21 cellular contexts compared by ENCODE assay signal in the genomic region with DNA sequence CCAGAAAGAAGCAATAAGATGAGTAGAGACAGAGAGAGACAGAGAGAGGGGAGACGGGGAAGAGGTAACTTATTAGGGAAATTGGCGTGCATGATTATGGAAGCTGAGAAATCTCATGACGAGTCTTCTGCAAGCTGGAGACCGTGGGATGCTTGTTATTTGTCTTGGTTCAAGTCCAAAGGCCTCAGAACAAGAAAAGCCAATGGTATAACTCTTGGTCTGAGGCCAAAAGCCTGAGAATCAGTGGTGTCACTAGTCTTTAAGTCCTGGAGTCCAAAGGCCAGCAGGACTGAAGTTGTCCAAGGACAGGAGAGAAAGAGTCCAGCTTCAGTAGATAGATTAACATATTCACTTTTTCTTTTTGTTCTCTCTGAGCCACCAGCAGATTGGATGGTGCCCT.
"Had no signal": no experiment of that assay in that cellular context is flagged by ENCODE, and none has a peak within 500 bp of the region (broad histone marks: within the 10 kb centered on the region; RNA-seq: fewer than 3 reads in every experiment).

No MANE protein-coding gene starts in this region.

- H3K9me3 Mint-ChIP-seq: activated CD4-positive, alpha-beta T cell treated with anti-CD3 and anti-CD28 coated beads, Interleukin-2, amount 10 ng/mL, durations not matched to agents 24 days and 14 days; activated naive CD4-positive, alpha-beta T cell treated with anti-CD3 and anti-CD28 coated beads, Interleukin-2, amount 50 U/mL, for 24 hours; stimulated activated naive B cell treated with anti-CD40 and anti-IgM and Interleukin-4, amounts not matched to agents 10 μg/mL and 1 μg/mL and 100 μg/mL, for 72 hours; T-helper 2 cell treated with Interferon-gamma antibody and Interleukin-4, amounts not matched to agents 5 μg/mL and 100 μg/mL, for 36 hours had no signal

- H3K4me3 Mint-ChIP-seq: activated CD4-positive, alpha-beta T cell treated with anti-CD3 and anti-CD28 coated beads, Interleukin-2, amount 10 ng/mL, durations not matched to agents 24 days and 14 days; activated CD8-positive, alpha-beta T cell treated with anti-CD3 and anti-CD28 coated beads, Interleukin-2, amount 10 ng/mL, durations not matched to agents 7 days and 5 days; activated naive CD4-positive, alpha-beta T cell treated with anti-CD3 and anti-CD28 coated beads, Interleukin-2, amount 50 U/mL, for 24 hours; brain; naive thymus-derived CD4-positive, alpha-beta T cell; stimulated activated naive B cell treated with anti-CD40 and anti-IgM and Interleukin-4, amounts not matched to agents 10 μg/mL and 1 μg/mL and 100 μg/mL, for 72 hours; T-helper 2 cell treated with Interferon-gamma antibody and Interleukin-4, amounts not matched to agents 5 μg/mL and 100 μg/mL, for 36 hours had no signal

- DNase-seq: activated CD4-positive, alpha-beta T cell treated with anti-CD3 and anti-CD28 coated beads, Interleukin-2, amount 10 ng/mL, durations not matched to agents 24 days and 14 days; activated CD4-positive, CD25-positive, alpha-beta regulatory T cell; activated CD8-positive, alpha-beta memory T cell treated with anti-CD3 and anti-CD28 coated beads, Interleukin-2, amount 50 U/mL, for 4 hours; activated CD8-positive, alpha-beta T cell treated with anti-CD3 and anti-CD28 coated beads, Interleukin-2, amount 10 ng/mL, durations not matched to agents 7 days and 5 days; activated effector memory CD4-positive, alpha-beta T cell treated with anti-CD3 and anti-CD28 coated beads, Interleukin-2, amount 50 U/mL, for 16 hours; activated T-cell treated with anti-CD3 and anti-CD28 coated beads, Interleukin-2, amount 50 U/mL, for 48 hours; esophagus squamous epithelium; head of caudate nucleus; left cardiac atrium; midbrain; naive thymus-derived CD4-positive, alpha-beta T cell; pancreas; stimulated activated CD4-positive, alpha-beta T cell treated with anti-CD3 and anti-CD28 coated beads, Interleukin-2, amount 100 ng/mL, for 48 hours; stimulated activated naive B cell treated with anti-CD40 and anti-IgM and Interleukin-4, amounts not matched to agents 10 μg/mL and 1 μg/mL and 100 μg/mL, for 72 hours; tibial artery had no signal

- H3K27ac ChIP-seq: esophagus squamous epithelium, foreskin keratinocyte, pancreas, tibial artery had no signal

- H3K27ac Mint-ChIP-seq: activated CD4-positive, alpha-beta T cell treated with anti-CD3 and anti-CD28 coated beads, Interleukin-2, amount 10 ng/mL, durations not matched to agents 24 days and 14 days; activated CD8-positive, alpha-beta T cell treated with anti-CD3 and anti-CD28 coated beads, Interleukin-2, amount 10 ng/mL, durations not matched to agents 7 days and 5 days; activated naive CD4-positive, alpha-beta T cell treated with anti-CD3 and anti-CD28 coated beads, Interleukin-2, amount 50 U/mL, for 24 hours; brain; naive thymus-derived CD4-positive, alpha-beta T cell; stimulated activated naive B cell treated with anti-CD40 and anti-IgM and Interleukin-4, amounts not matched to agents 10 μg/mL and 1 μg/mL and 100 μg/mL, for 72 hours; T-helper 2 cell treated with Interferon-gamma antibody and Interleukin-4, amounts not matched to agents 5 μg/mL and 100 μg/mL, for 36 hours had no signal

- H3K36me3 ChIP-seq: esophagus squamous epithelium, pancreas, tibial artery had no signal

- H3K27me3 ChIP-seq: esophagus squamous epithelium, foreskin keratinocyte, pancreas, tibial artery had no signal

- H3K4me1 ChIP-seq: esophagus squamous epithelium, foreskin keratinocyte, pancreas had no signal

- FAIRE-seq: pancreas, urothelium cell line had no signal

- H3K9me3 ChIP-seq: esophagus squamous epithelium, pancreas, tibial artery had no signal

- H3K4me3 ChIP-seq: esophagus squamous epithelium, lung, pancreas, tibial artery had no signal

- H3K27me3 Mint-ChIP-seq: activated CD4-positive, alpha-beta T cell treated with anti-CD3 and anti-CD28 coated beads, Interleukin-2, amount 10 ng/mL, durations not matched to agents 24 days and 14 days; activated naive CD4-positive, alpha-beta T cell treated with anti-CD3 and anti-CD28 coated beads, Interleukin-2, amount 50 U/mL, for 24 hours; naive thymus-derived CD4-positive, alpha-beta T cell; stimulated activated naive B cell treated with anti-CD40 and anti-IgM and Interleukin-4, amounts not matched to agents 10 μg/mL and 1 μg/mL and 100 μg/mL, for 72 hours had no signal

- H3K4me1 Mint-ChIP-seq: activated CD4-positive, alpha-beta T cell treated with anti-CD3 and anti-CD28 coated beads, Interleukin-2, amount 10 ng/mL, durations not matched to agents 24 days and 14 days; activated naive CD4-positive, alpha-beta T cell treated with anti-CD3 and anti-CD28 coated beads, Interleukin-2, amount 50 U/mL, for 24 hours; naive thymus-derived CD4-positive, alpha-beta T cell; stimulated activated naive B cell treated with anti-CD40 and anti-IgM and Interleukin-4, amounts not matched to agents 10 μg/mL and 1 μg/mL and 100 μg/mL, for 72 hours had no signal

- ATAC-seq: activated CD8-positive, alpha-beta T cell treated with anti-CD3 and anti-CD28 coated beads, Interleukin-2, amount 10 ng/mL, durations not matched to agents 7 days and 5 days; foreskin keratinocyte; left cardiac atrium; naive thymus-derived CD4-positive, alpha-beta T cell; pancreas; stimulated activated naive B cell treated with anti-CD40 and anti-IgM and Interleukin-4, amounts not matched to agents 10 μg/mL and 1 μg/mL and 100 μg/mL, for 72 hours had no signal

- H3K36me3 Mint-ChIP-seq: activated naive CD4-positive, alpha-beta T cell treated with anti-CD3 and anti-CD28 coated beads, Interleukin-2, amount 50 U/mL, for 24 hours; brain; naive thymus-derived CD4-positive, alpha-beta T cell; stimulated activated naive B cell treated with anti-CD40 and anti-IgM and Interleukin-4, amounts not matched to agents 10 μg/mL and 1 μg/mL and 100 μg/mL, for 72 hours had no signal
